In genomic region chr2:73071452-73072399, GRCh38 we compare ENCODE assay signal across 8 cellular contexts. TPM values are rescaled to one million over a fixed set of nuclear protein-coding genes. Genes with fewer than 3 reads are reported as not detected.
DNase-seq lines count a peak whose midpoint lies in the region; ATAC-seq and FAIRE-seq lines count a peak whose summit lies in the region.

Gene SFXN5, minus strand, starts transcription at chr2:73071712. Its CDS starts 7 bp downstream, at chr2:73071705.

- no peaks in the 10 kb centered on the region for H3K27me3 ChIP-seq in endocrine pancreas (ENCODE audit: control insufficient read depth, insufficient read depth, low read length)
- H3K27me3 ChIP-seq in mesendoderm (ENCODE audit: insufficient read depth, low read length, poor library complexity) = no peaks in the 10 kb centered on the region

- peak within 1 kb of the TSS; percentile 94 for H2BK5ac ChIP-seq in mesendoderm (ENCODE audit: low read length)

- H2BK15ac ChIP-seq in mesendoderm (replicated peaks; ENCODE audit: low read depth) = no peak within 1 kb of the TSS

- ATAC-seq in GM21360 (IDR thresholded peaks at IDR 0.05; ENCODE audit: unreplicated experiment) = peak; percentile 66

- H3K4ac ChIP-seq in mesendoderm (ENCODE audit: low read depth, low read length) = peak within 1 kb of the TSS; percentile 56

- H2BK120ac ChIP-seq in mesendoderm (ENCODE audit: low read depth, low read length) = no peak within 1 kb of the TSS

- peak within 1 kb of the TSS; percentile 94 for H3K23ac ChIP-seq in mesendoderm (ENCODE audit: low read length)

- peaks cover 26% of the 10 kb centered on the region for H3K79me2 ChIP-seq in mesendoderm (ENCODE audit: control insufficient read depth, insufficient read depth, low read length)

- no peak within 1 kb of the TSS for H4K8ac ChIP-seq in mesendoderm (ENCODE audit: low read depth, low read length)

- no CpG with 5 or more reads among the region's 69 CpGs for WGBS in mesendoderm (ENCODE audit: extremely low coverage, insufficient coverage, low lambda C conversion rate)

- H3K4me2 ChIP-seq in mesendoderm (ENCODE audit: low read length) = peak within 1 kb of the TSS; percentile 87

- peak within 1 kb of the TSS; percentile 99 for H3K56ac ChIP-seq in mesendoderm (ENCODE audit: low read length)

- no peak within 1 kb of the TSS for H2AK5ac ChIP-seq in mesendoderm (ENCODE audit: low read length)

- no peak within 1 kb of the TSS for H4K5ac ChIP-seq in mesendoderm (ENCODE audit: low read length)

- peak; percentile 85 for FAIRE-seq in HTR-8/SVneo (lab: Jason Lieb, UNC)

- no peak within 1 kb of the TSS for H3K4me3 ChIP-seq in endocrine pancreas (ENCODE audit: control insufficient read depth, insufficient read depth, low read length)
- peak within 1 kb of the TSS; percentile 88 for H3K4me3 ChIP-seq in mesendoderm (ENCODE audit: low read length)

- no peaks in the 10 kb centered on the region for H3K9me3 ChIP-seq in endocrine pancreas (ENCODE audit: control insufficient read depth, low read length)

- H3K27ac ChIP-seq in mesendoderm (ENCODE audit: low read depth, low read length) = peak within 1 kb of the TSS; percentile 87

- peak; percentile 66 for DNase-seq in COLO829 (ENCODE audit: low spot score)
- peak; percentile 89 for DNase-seq in HTR-8/SVneo (ENCODE audit: insufficient read length, low spot score)
- peak; percentile 92 for DNase-seq in NOMO-1 treated with dmso at 0.1 percent for 144 hours (lab: John Stamatoyannopoulos, UW; ENCODE audit: unreplicated experiment)
- peak; percentile 73 to 83 (median 78) for DNase-seq in activated CD8-positive, alpha-beta memory T cell treated with anti-CD3 and anti-CD28 coated beads for 48 hours (ENCODE audit: low read depth in 2 of 3, low spot score in 2 of 3)
- peak; percentile 96 for DNase-seq in mesendoderm
- DNase-seq in stimulated activated CD8-positive, alpha-beta memory T cell treated with anti-CD3 and anti-CD28 coated beads, Interleukin-15, amount 100 ng/mL, for 1 hour (ENCODE audit: low read depth) = peak; percentile 79

- no peaks in the 10 kb centered on the region for H3K36me3 ChIP-seq in endocrine pancreas (ENCODE audit: control insufficient read depth, insufficient read depth, low read length)
- H3K36me3 ChIP-seq in mesendoderm (ENCODE audit: control insufficient read depth, insufficient read depth, low read length) = no peaks in the 10 kb centered on the region

- peaks cover 20% of the 10 kb centered on the region for H3K79me1 ChIP-seq in mesendoderm (ENCODE audit: low read length)

- peak within 1 kb of the TSS; percentile 96 for H3K18ac ChIP-seq in mesendoderm (ENCODE audit: low read length)

- no peaks in the 10 kb centered on the region for H3K4me1 ChIP-seq in endocrine pancreas (ENCODE audit: control insufficient read depth, insufficient read depth, low read length)
- H3K4me1 ChIP-seq in mesendoderm (ENCODE audit: control insufficient read depth, low read depth, low read length) = peaks cover 9% of the 10 kb centered on the region

- H3K9ac ChIP-seq in endocrine pancreas (ENCODE audit: control insufficient read depth, insufficient read depth, low read length) (peak within 1 kb of the TSS; percentile 39), mesendoderm (ENCODE audit: low read length) (peak within 1 kb of the TSS; percentile 97)

RNA-seq across cellular contexts. Expression of gene SFXN5, which starts in this region (rescaled TPM):
- 20.2 TPM for polyA plus RNA-seq in mesendoderm (2013, experiment 1 of 2)
- 18.2 TPM for polyA plus RNA-seq in mesendoderm (2013, experiment 2 of 2)
